Comparison of ENCODE assay signal across 1 cellular context in genomic region chr2:74958277-74959105, GRCh38.
TF ChIP-seq lines count a peak whose summit lies in the region.

Gene POLE4 (plus strand): TSS chr2:74958643. CDS start chr2:74958680, 37 bp downstream.

TF ChIP-seq in HepG2, 621 proteins besides CTCF, POLR2A, EP300 and RAD21 (continued from another document and continues in another):
- peak; percentile 99 for TF ChIP-seq CSRNP1 (CRISPR knock-in tag; IDR thresholded peaks at IDR 0.05)
- TF ChIP-seq PHB2 (IDR thresholded peaks at IDR 0.05; ENCODE audit: partially characterized antibody), result no peak
- no peak for TF ChIP-seq NFIC (IDR thresholded peaks at IDR 0.05; ENCODE audit: low read length)
- TF ChIP-seq MBD4 (IDR thresholded peaks at IDR 0.05; ENCODE audit: borderline replicate concordance, low read length), result no peak
- no peak for TF ChIP-seq ZBTB40 (IDR thresholded peaks at IDR 0.05)
- TF ChIP-seq ZBTB40 (CRISPR knock-in tag; IDR thresholded peaks at IDR 0.05), result peak; percentile 90
- peak; percentile 94 for TF ChIP-seq EED (CRISPR knock-in tag; IDR thresholded peaks at IDR 0.05)
- no peak for TF ChIP-seq ZNF296 (CRISPR knock-in tag; conservative IDR thresholded peaks at IDR 0.05)
- peak; percentile 98 for TF ChIP-seq LBX2 (CRISPR knock-in tag; IDR thresholded peaks at IDR 0.05; ENCODE audit: borderline replicate concordance)
- TF ChIP-seq ZNF776 (CRISPR knock-in tag; IDR thresholded peaks at IDR 0.05), result peak; percentile 99
- TF ChIP-seq RERE (CRISPR knock-in tag; IDR thresholded peaks at IDR 0.05; ENCODE audit: low read depth), result peak; percentile 46; the same call in 1 of the 2 replicates
- 0 out of 2 replicates have a peak, but pooled peaks have one; percentile 22 for TF ChIP-seq ZNF652 (CRISPR knock-in tag; IDR thresholded peaks at IDR 0.05; ENCODE audit: borderline replicate concordance, low read depth)
- TF ChIP-seq BORCS8-MEF2B (CRISPR knock-in tag; IDR thresholded peaks at IDR 0.05), result peak; percentile 99
- peak; percentile 98 for TF ChIP-seq ZNF883 (CRISPR knock-in tag; IDR thresholded peaks at IDR 0.05; ENCODE audit: not compliant biosample characterization)
- no peak for TF ChIP-seq ZKSCAN1 (IDR thresholded peaks at IDR 0.05; ENCODE audit: low read length)
- TF ChIP-seq ATF6 (CRISPR knock-in tag; conservative IDR thresholded peaks at IDR 0.05), result 0 out of 2 replicates have a peak, but pooled peaks have one; percentile 54
- TF ChIP-seq ZNF547 (CRISPR knock-in tag; IDR thresholded peaks at IDR 0.05), result peak; percentile 99
- TF ChIP-seq ZNF24 (IDR thresholded peaks at IDR 0.05), result 0 out of 2 replicates have a peak, but pooled peaks have one; percentile 39
- 0 out of 2 replicates have a peak, but pooled peaks have one; percentile 68 for TF ChIP-seq ETS1 (CRISPR knock-in tag; IDR thresholded peaks at IDR 0.05)
- TF ChIP-seq SSRP1 (CRISPR knock-in tag; IDR thresholded peaks at IDR 0.05), result no peak
- peak; percentile 96; the same call in 1 of the 2 replicates for TF ChIP-seq ZNF788 (CRISPR knock-in tag; IDR thresholded peaks at IDR 0.05; ENCODE audit: borderline replicate concordance)
- TF ChIP-seq ZSCAN12 (CRISPR knock-in tag; IDR thresholded peaks at IDR 0.05), result peak; percentile 75; the same call in 1 of the 2 replicates
- peak; percentile 97 for TF ChIP-seq HIVEP1 (CRISPR knock-in tag; IDR thresholded peaks at IDR 0.05)
- TF ChIP-seq GABPA (IDR thresholded peaks at IDR 0.05; ENCODE audit: low read depth, low read length), result no peak
- peak; percentile 49; the same call in 1 of the 2 replicates for TF ChIP-seq GABPA (CRISPR knock-in tag; IDR thresholded peaks at IDR 0.05; ENCODE audit: low read depth)
- peak; percentile 79 for TF ChIP-seq IRF2 (CRISPR knock-in tag; IDR thresholded peaks at IDR 0.05)
- peak; percentile 82 for TF ChIP-seq ZHX2 (IDR thresholded peaks at IDR 0.05; ENCODE audit: low read depth)
- peak; percentile 97; the same call in 1 of the 2 replicates for TF ChIP-seq ZHX2 (CRISPR knock-in tag; IDR thresholded peaks at IDR 0.05; ENCODE audit: borderline replicate concordance)
- TF ChIP-seq NFE2L2 (IDR thresholded peaks at IDR 0.05; ENCODE audit: low read length), result no peak
